ENCODE assay signal across 11 cellular contexts in the genomic region with DNA sequence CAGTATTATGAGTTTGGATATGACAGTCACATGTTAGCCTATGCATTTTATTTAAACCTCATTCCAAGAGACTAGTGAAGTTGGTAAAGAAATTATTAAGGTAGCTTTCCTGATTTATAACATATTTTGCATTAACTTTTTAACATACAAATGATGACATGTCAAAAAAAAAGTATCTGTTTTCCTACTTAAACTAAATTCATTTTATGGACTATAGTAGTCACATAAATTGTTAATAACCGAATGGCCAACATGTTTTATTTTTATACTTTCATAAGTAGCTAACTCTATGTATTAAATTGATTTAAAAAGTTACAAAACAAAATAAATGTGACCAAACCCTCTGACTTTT. TPM values are rescaled to one million over a fixed set of nuclear protein-coding genes. Genes with fewer than 3 reads are reported as not detected.
DNase-seq lines count a peak whose midpoint lies in the region; ATAC-seq and TF ChIP-seq lines count a peak whose summit lies in the region.
"Had no signal": no experiment of that assay in that cellular context is flagged by ENCODE, and none has a peak within 500 bp of the region (broad histone marks: within the 10 kb centered on the region; RNA-seq: fewer than 3 reads in every experiment).

No MANE protein-coding gene starts in this region.

- DNase-seq in activated CD4-positive, alpha-beta T cell treated with anti-CD3 and anti-CD28 coated beads for 36 hours: no peak
- DNase-seq in activated CD4-positive, alpha-beta T cell treated with anti-CD3 and anti-CD28 coated beads, Interleukin-2, amount 50 U/mL, for 4 hours: no peak
- DNase-seq in stimulated activated effector memory CD8-positive, alpha-beta T cell treated with anti-CD3 and anti-CD28 coated beads, Interleukin-12 subunit alpha, Interleukin-12 subunit beta, amount 100 ng/mL, for 72 hours (ENCODE audit: low spot score in 2 of 2): no peak
- no peak for DNase-seq in KG1 (lab: John Stamatoyannopoulos, UW)
- DNase-seq: ACHN, left cardiac atrium, WERI-Rb-1 had no signal

- POLR2A ChIA-PET in activated CD4-positive, alpha-beta T cell treated with anti-CD3 and anti-CD28 coated beads for 36 hours (lab: Charles Lee): interaction anchor here (0.6 to 2.2 kb wide), 3 partner anchors 8 to 18 kb away, joined by 5 to 6 read pairs (median 5); a partner anchor contains a TSS

- H3K9me2 ChIP-seq in OCI-LY1 (ENCODE audit: low read depth, low read length): no peaks in the 10 kb centered on the region

- peak overlapping the region; percentile 83 for H3K4me3 Mint-ChIP-seq in activated CD4-positive, alpha-beta T cell treated with anti-CD3 and anti-CD28 coated beads for 36 hours
- no peak overlapping the region for H3K4me3 Mint-ChIP-seq in dendritic cell treated with granulocyte-macrophage colony-stimulating factor and Interleukin-4, amounts not matched to agents 40 ng/mL and 50 ng/mL, for 4 days
- H3K4me3 Mint-ChIP-seq in stimulated activated effector memory CD8-positive, alpha-beta T cell treated with anti-CD3 and anti-CD28 coated beads, Interleukin-12 subunit alpha, Interleukin-12 subunit beta, amount 100 ng/mL, for 72 hours: peak overlapping the region; percentile 78

- peak overlapping the region; percentile 81 for H3K27ac ChIP-seq in OCI-LY1 (ENCODE audit: low read depth, low read length, poor library complexity, severe bottlenecking)
- H3K27ac ChIP-seq: WERI-Rb-1 had no signal

- no peaks in the 10 kb centered on the region for H3K27me3 ChIP-seq in OCI-LY1 (ENCODE audit: insufficient read depth, low read length)

- H3F3A ChIP-seq in OCI-LY1 (ENCODE audit: insufficient read depth, low read length): no peaks in the 10 kb centered on the region

- H3K9me3 Mint-ChIP-seq in activated CD4-positive, alpha-beta T cell treated with anti-CD3 and anti-CD28 coated beads for 36 hours (ENCODE audit: low read depth): peaks cover 8% of the 10 kb centered on the region
- no peaks in the 10 kb centered on the region for H3K9me3 Mint-ChIP-seq in dendritic cell treated with granulocyte-macrophage colony-stimulating factor and Interleukin-4, amounts not matched to agents 40 ng/mL and 50 ng/mL, for 4 days
- H3K9me3 Mint-ChIP-seq in stimulated activated effector memory CD8-positive, alpha-beta T cell treated with anti-CD3 and anti-CD28 coated beads, Interleukin-12 subunit alpha, Interleukin-12 subunit beta, amount 100 ng/mL, for 72 hours: no peaks in the 10 kb centered on the region

- peak overlapping the region; percentile 95 for H3K27ac Mint-ChIP-seq in activated CD4-positive, alpha-beta T cell treated with anti-CD3 and anti-CD28 coated beads for 36 hours
- H3K27ac Mint-ChIP-seq in dendritic cell treated with granulocyte-macrophage colony-stimulating factor and Interleukin-4, amounts not matched to agents 40 ng/mL and 50 ng/mL, for 4 days: peak overlapping the region; percentile 79
- H3K27ac Mint-ChIP-seq in stimulated activated effector memory CD8-positive, alpha-beta T cell treated with anti-CD3 and anti-CD28 coated beads, Interleukin-12 subunit alpha, Interleukin-12 subunit beta, amount 100 ng/mL, for 72 hours: peak overlapping the region; percentile 90

- peaks cover 43% of the 10 kb centered on the region for H3K4me1 ChIP-seq in OCI-LY1 (ENCODE audit: insufficient read depth, low read length, severe bottlenecking)

- H3K4me3 ChIP-seq in OCI-LY1 (ENCODE audit: low read depth, low read length, poor library complexity, severe bottlenecking): peak overlapping the region; percentile 70

- intact Hi-C loops in activated CD4-positive, alpha-beta T cell treated with anti-CD3 and anti-CD28 coated beads for 36 hours (cut with DNase I, micrococcal nuclease): loop anchor here (5.0 kb wide), 3 partner anchors 176 to 296 kb away; a partner anchor contains a TSS
- intact Hi-C loops in dendritic cell treated with granulocyte-macrophage colony-stimulating factor and Interleukin-4, amounts not matched to agents 40 ng/mL and 50 ng/mL, for 4 days (cut with micrococcal nuclease): loop anchor here (5.0 kb wide), 1 partner anchor 121 kb away; no protein-coding TSS in a partner anchor

- no peak overlapping the region for H2AFZ ChIP-seq in OCI-LY1 (ENCODE audit: low read length)

- H3K27me3 Mint-ChIP-seq in activated CD4-positive, alpha-beta T cell treated with anti-CD3 and anti-CD28 coated beads for 36 hours: no peaks in the 10 kb centered on the region
- no peaks in the 10 kb centered on the region for H3K27me3 Mint-ChIP-seq in dendritic cell treated with granulocyte-macrophage colony-stimulating factor and Interleukin-4, amounts not matched to agents 40 ng/mL and 50 ng/mL, for 4 days

- no peaks in the 10 kb centered on the region for H4K20me1 ChIP-seq in OCI-LY1 (ENCODE audit: insufficient read depth, low read length)

- peaks cover 20% of the 10 kb centered on the region for H3K36me3 Mint-ChIP-seq in activated CD4-positive, alpha-beta T cell treated with anti-CD3 and anti-CD28 coated beads for 36 hours (ENCODE audit: low read depth)
- peaks cover 6% of the 10 kb centered on the region for H3K36me3 Mint-ChIP-seq in dendritic cell treated with granulocyte-macrophage colony-stimulating factor and Interleukin-4, amounts not matched to agents 40 ng/mL and 50 ng/mL, for 4 days (ENCODE audit: low read depth)
- H3K36me3 Mint-ChIP-seq in stimulated activated effector memory CD8-positive, alpha-beta T cell treated with anti-CD3 and anti-CD28 coated beads, Interleukin-12 subunit alpha, Interleukin-12 subunit beta, amount 100 ng/mL, for 72 hours: peaks cover 6% of the 10 kb centered on the region

- peaks cover 19% of the 10 kb centered on the region for H3K36me3 ChIP-seq in OCI-LY1 (ENCODE audit: insufficient read depth, low read length)
- H3K36me3 ChIP-seq: WERI-Rb-1 had no signal

- H3K79me2 ChIP-seq in OCI-LY1 (ENCODE audit: insufficient read depth, low read length): peaks cover 48% of the 10 kb centered on the region

- peak overlapping the region; percentile 81 for H3K9ac ChIP-seq in OCI-LY1 (ENCODE audit: low read length)

- H3K9me3 ChIP-seq in OCI-LY1 (ENCODE audit: low read length): no peaks in the 10 kb centered on the region

- no peak for ATAC-seq in activated CD4-positive, alpha-beta T cell treated with anti-CD3 and anti-CD28 coated beads for 36 hours
- no peak for ATAC-seq in stimulated activated effector memory CD8-positive, alpha-beta T cell treated with anti-CD3 and anti-CD28 coated beads, Interleukin-12 subunit alpha, Interleukin-12 subunit beta, amount 100 ng/mL, for 72 hours
- ATAC-seq in GM18519 (IDR thresholded peaks at IDR 0.05; ENCODE audit: low FRiP score, unreplicated experiment) (no peak), HG02973 (IDR thresholded peaks at IDR 0.05; ENCODE audit: unreplicated experiment) (no peak)

- H3K4me1 Mint-ChIP-seq in activated CD4-positive, alpha-beta T cell treated with anti-CD3 and anti-CD28 coated beads for 36 hours: peaks cover 47% of the 10 kb centered on the region
- peaks cover 50% of the 10 kb centered on the region for H3K4me1 Mint-ChIP-seq in dendritic cell treated with granulocyte-macrophage colony-stimulating factor and Interleukin-4, amounts not matched to agents 40 ng/mL and 50 ng/mL, for 4 days (ENCODE audit: low read depth)
- peaks cover 41% of the 10 kb centered on the region for H3K4me1 Mint-ChIP-seq in stimulated activated effector memory CD8-positive, alpha-beta T cell treated with anti-CD3 and anti-CD28 coated beads, Interleukin-12 subunit alpha, Interleukin-12 subunit beta, amount 100 ng/mL, for 72 hours

- H3K4me2 ChIP-seq in OCI-LY1 (ENCODE audit: low read length): peak overlapping the region; percentile 75

- CTCF ChIA-PET in activated CD4-positive, alpha-beta T cell treated with anti-CD3 and anti-CD28 coated beads for 36 hours (lab: Charles Lee): interaction anchor here (1.1 to 8.7 kb wide), 12 partner anchors 9 to 222 kb away, joined by 3 to 102 read pairs (median 6); a partner anchor contains a TSS

- TF ChIP-seq CTCF in OCI-LY1 (IDR thresholded peaks at IDR 0.05; ENCODE audit: low read length): no peak

RNA-seq across cellular contexts. Expression of a gene that starts 14.7 kb away (rescaled TPM):
- 10 to 100 TPM; 49.4 to 51.1 TPM for total RNA-seq in activated CD4-positive, alpha-beta T cell treated with anti-CD3 and anti-CD28 coated beads for 36 hours

RNA-seq across cellular contexts. Expression of a gene that starts 18.4 kb away (rescaled TPM):
- total RNA-seq in activated CD4-positive, alpha-beta T cell treated with anti-CD3 and anti-CD28 coated beads for 36 hours: 10 to 100 TPM; 18.7 to 19.1 TPM
